Comparison of ENCODE assay signal across 27 cellular contexts in genomic region chr9:138025908-138026307, GRCh38.
DNase-seq lines count a peak whose midpoint lies in the region; ATAC-seq and TF ChIP-seq lines count a peak whose summit lies in the region.
"Had no signal": no experiment of that assay in that cellular context is flagged by ENCODE, and none has a peak within 500 bp of the region (broad histone marks: within the 10 kb centered on the region; RNA-seq: fewer than 3 reads in every experiment).

No MANE protein-coding gene starts in this region.

- peaks cover 44% of the 10 kb centered on the region for H3K27me3 Mint-ChIP-seq in activated CD8-positive, alpha-beta T cell treated with anti-CD3 and anti-CD28 coated beads, Interleukin-2, amount 10 ng/mL, durations not matched to agents 7 days and 5 days (ENCODE audit: low read depth)
- peaks cover 37% of the 10 kb centered on the region for H3K27me3 Mint-ChIP-seq in activated CD8-positive, alpha-beta T cell treated with anti-CD3 and anti-CD28 coated beads for 36 hours

- H3K9me3 Mint-ChIP-seq in activated CD8-positive, alpha-beta T cell treated with anti-CD3 and anti-CD28 coated beads, Interleukin-2, amount 10 ng/mL, durations not matched to agents 7 days and 5 days (ENCODE audit: insufficient read depth): no peaks in the 10 kb centered on the region
- H3K9me3 Mint-ChIP-seq in activated CD8-positive, alpha-beta T cell treated with anti-CD3 and anti-CD28 coated beads for 36 hours: no peaks in the 10 kb centered on the region
- H3K9me3 Mint-ChIP-seq: CD8-positive, alpha-beta T cell had no signal

- H3K27me3 ChIP-seq in sigmoid colon: peaks cover 13 to 50% (median 30%) of the 10 kb centered on the region in 3 donors

- no peak overlapping the region for H3K4me3 ChIP-seq in sigmoid colon
- H3K4me3 ChIP-seq: GM12878, HAP-1 had no signal

- CTCF ChIA-PET in activated CD8-positive, alpha-beta T cell treated with anti-CD3 and anti-CD28 coated beads, Interleukin-2, amount 10 ng/mL, durations not matched to agents 7 days and 5 days (lab: Charles Lee): no interaction called here
- CTCF ChIA-PET in activated CD8-positive, alpha-beta T cell treated with anti-CD3 and anti-CD28 coated beads for 36 hours (lab: Charles Lee): no interaction called here

- no peak for TF ChIP-seq EP300 in sigmoid colon (IDR thresholded peaks at IDR 0.05)

- no peaks in the 10 kb centered on the region for H3K9me3 ChIP-seq in sigmoid colon

- peak; percentile 11 for DNase-seq in activated CD8-positive, alpha-beta T cell treated with anti-CD3 and anti-CD28 coated beads, Interleukin-2, amount 10 ng/mL, durations not matched to agents 7 days and 5 days
- DNase-seq in activated CD8-positive, alpha-beta T cell treated with anti-CD3 and anti-CD28 coated beads for 36 hours: no peak
- peak; percentile 1 for DNase-seq in stimulated activated CD4-positive, alpha-beta T cell treated with anti-CD3 and anti-CD28 coated beads, Interleukin-4, amount 100 ng/mL, for 24 hours
- no peak for DNase-seq in stimulated activated CD4-positive, alpha-beta T cell treated with anti-CD3 and anti-CD28 coated beads, Interleukin-4, amount 100 ng/mL, for 1 hour
- peak; percentile 27 for DNase-seq in sciatic nerve (ENCODE audit: low spot score)
- no peak for DNase-seq in hippocampal formation (lab: John Stamatoyannopoulos, UW)
- DNase-seq in sigmoid colon: no peak
- DNase-seq: Caco-2, EL, GDM1, GOT3, HFFc6, KBM-7, MV-4-11, NCI-H1105, NCI-H1436 treated with DMSO at 0.1 percent for 48 hours, NCI-H187 treated with DMSO at 0.1 percent for 48 hours, NCI-H2107, NCI-H524, NCI-H748 treated with DMSO at 0.1 percent for 48 hours had no signal

- no peaks in the 10 kb centered on the region for H3K36me3 ChIP-seq in sigmoid colon
- H3K36me3 ChIP-seq: HAP-1 had no signal

- H3K36me3 Mint-ChIP-seq in activated CD8-positive, alpha-beta T cell treated with anti-CD3 and anti-CD28 coated beads, Interleukin-2, amount 10 ng/mL, durations not matched to agents 7 days and 5 days (ENCODE audit: low read depth): no peaks in the 10 kb centered on the region
- H3K36me3 Mint-ChIP-seq in activated CD8-positive, alpha-beta T cell treated with anti-CD3 and anti-CD28 coated beads for 36 hours (ENCODE audit: low read depth): no peaks in the 10 kb centered on the region
- H3K36me3 Mint-ChIP-seq: CD8-positive, alpha-beta T cell had no signal

- intact Hi-C loops in activated CD8-positive, alpha-beta T cell treated with anti-CD3 and anti-CD28 coated beads for 36 hours (cut with micrococcal nuclease): no loop called here
- intact Hi-C loops in sciatic nerve (cut with DNase I) (no loop called here), sigmoid colon (cut with DNase I) (no loop called here)

- ATAC-seq in activated CD8-positive, alpha-beta T cell treated with anti-CD3 and anti-CD28 coated beads, Interleukin-2, amount 10 ng/mL, durations not matched to agents 7 days and 5 days: no peak
- no peak for ATAC-seq in activated CD8-positive, alpha-beta T cell treated with anti-CD3 and anti-CD28 coated beads for 36 hours
- no peak for ATAC-seq in sciatic nerve
- ATAC-seq in HG02840 (IDR thresholded peaks at IDR 0.05; ENCODE audit: low FRiP score, unreplicated experiment): no peak
- ATAC-seq: CD8-positive, alpha-beta T cell; GM12878 had no signal

- H3K27ac Mint-ChIP-seq in activated CD8-positive, alpha-beta T cell treated with anti-CD3 and anti-CD28 coated beads, Interleukin-2, amount 10 ng/mL, durations not matched to agents 7 days and 5 days: no peak overlapping the region
- no peak overlapping the region for H3K27ac Mint-ChIP-seq in activated CD8-positive, alpha-beta T cell treated with anti-CD3 and anti-CD28 coated beads for 36 hours
- H3K27ac Mint-ChIP-seq: B cell; CD8-positive, alpha-beta T cell; HFFc6 had no signal

- H3K4me3 Mint-ChIP-seq in activated CD8-positive, alpha-beta T cell treated with anti-CD3 and anti-CD28 coated beads, Interleukin-2, amount 10 ng/mL, durations not matched to agents 7 days and 5 days: no peak overlapping the region
- H3K4me3 Mint-ChIP-seq in activated CD8-positive, alpha-beta T cell treated with anti-CD3 and anti-CD28 coated beads for 36 hours: no peak overlapping the region
- H3K4me3 Mint-ChIP-seq: B cell; CD8-positive, alpha-beta T cell; HFFc6 had no signal

- H3K4me1 Mint-ChIP-seq in activated CD8-positive, alpha-beta T cell treated with anti-CD3 and anti-CD28 coated beads, Interleukin-2, amount 10 ng/mL, durations not matched to agents 7 days and 5 days (ENCODE audit: low read depth): no peaks in the 10 kb centered on the region
- no peaks in the 10 kb centered on the region for H3K4me1 Mint-ChIP-seq in activated CD8-positive, alpha-beta T cell treated with anti-CD3 and anti-CD28 coated beads for 36 hours (ENCODE audit: low read depth)

- TF ChIP-seq POLR2A in sigmoid colon (IDR thresholded peaks at IDR 0.05): no peak

- POLR2A ChIA-PET in activated CD8-positive, alpha-beta T cell treated with anti-CD3 and anti-CD28 coated beads, Interleukin-2, amount 10 ng/mL, durations not matched to agents 7 days and 5 days (lab: Charles Lee): no interaction called here
- POLR2A ChIA-PET in activated CD8-positive, alpha-beta T cell treated with anti-CD3 and anti-CD28 coated beads for 36 hours (lab: Charles Lee): no interaction called here

- 82 to 84% methylated on average over 7 of the region's 7 CpGs for WGBS in sigmoid colon, 2 donors

- peaks cover 0 to 8% (median 4%) of the 10 kb centered on the region in 4 donors for H3K4me1 ChIP-seq in sigmoid colon
- H3K4me1 ChIP-seq: HAP-1 had no signal

- no peak for TF ChIP-seq CTCF in activated CD8-positive, alpha-beta T cell treated with anti-CD3 and anti-CD28 coated beads for 36 hours (IDR thresholded peaks at IDR 0.05)
- TF ChIP-seq CTCF in sigmoid colon (IDR thresholded peaks at IDR 0.05): no peak

- no peak overlapping the region for H3K27ac ChIP-seq in sigmoid colon
- H3K27ac ChIP-seq: 22Rv1, C4-2B had no signal

Comparison
In these comparisons a context has a peak if more than half of its experiments do, and no peak if none do; other contexts are left out.
1. DNase-seq: peak in activated CD8-positive, alpha-beta T cell treated with anti-CD3 and anti-CD28 coated beads, Interleukin-2, amount 10 ng/mL, durations not matched to agents 7 days and 5 days (single experiment), stimulated activated CD4-positive, alpha-beta T cell treated with anti-CD3 and anti-CD28 coated beads, Interleukin-4, amount 100 ng/mL, for 24 hours (single experiment) and sciatic nerve (single experiment); none in activated CD8-positive, alpha-beta T cell treated with anti-CD3 and anti-CD28 coated beads for 36 hours (single experiment), stimulated activated CD4-positive, alpha-beta T cell treated with anti-CD3 and anti-CD28 coated beads, Interleukin-4, amount 100 ng/mL, for 1 hour (single experiment), hippocampal formation (0 of 2) and sigmoid colon (single experiment).